Comparison of ENCODE assay signal across 20 cellular contexts in the genomic region with DNA sequence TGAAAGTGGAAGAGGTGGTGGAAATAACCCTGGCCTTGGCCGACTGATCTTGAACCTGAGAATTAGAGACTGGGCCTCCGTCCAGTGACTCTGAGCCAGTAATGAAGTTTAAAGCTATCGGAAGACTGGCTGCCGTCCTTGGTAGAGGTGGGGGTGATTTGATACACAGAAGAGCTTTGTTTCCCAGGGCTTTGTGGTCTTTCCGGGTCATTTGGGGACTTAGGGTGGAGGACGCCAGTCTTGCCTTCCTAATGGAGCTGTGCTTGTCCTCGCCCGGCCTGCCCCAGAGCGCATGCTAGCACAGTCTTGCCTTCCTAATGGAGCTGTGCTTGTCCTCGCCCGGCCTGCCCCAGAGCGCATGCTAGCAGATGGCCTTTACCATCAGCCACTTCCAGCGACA.
DNase-seq lines count a peak whose midpoint lies in the region; ATAC-seq, FAIRE-seq and TF ChIP-seq lines count a peak whose summit lies in the region.
"Had no signal": no experiment of that assay in that cellular context is flagged by ENCODE, and none has a peak within 500 bp of the region (broad histone marks: within the 10 kb centered on the region; RNA-seq: fewer than 3 reads in every experiment).

No MANE protein-coding gene starts in this region.

- H3K27me3 ChIP-seq in liver (ENCODE audit: control insufficient read depth in 4 of 4, insufficient read depth in 4 of 4, low read length in 3 of 4) (no peaks in the 10 kb centered on the region), HepG2 (ENCODE audit: control insufficient read depth in 1 of 2, insufficient read depth in 2 of 2, low read length in 2 of 2) (no peaks in the 10 kb centered on the region), right atrium auricular region (no peaks in the 10 kb centered on the region), pancreas (no peaks in the 10 kb centered on the region)

- BruUV-seq in HepG2 (replicated peaks; lab: Mats Ljungman, UMichigan), result no TSS peak

- TF ChIP-seq CTCF in liver (IDR thresholded peaks at IDR 0.05; ENCODE audit: low read depth, low read length, missing input control) (no peak), HepG2 (CRISPR knock-in tag; IDR thresholded peaks at IDR 0.05) (no peak), right atrium auricular region (IDR thresholded peaks at IDR 0.05) (no peak), pancreas (IDR thresholded peaks at IDR 0.05) (no peak)

- TF ChIP-seq RAD21 in liver (IDR thresholded peaks at IDR 0.05) (no peak), HepG2 (CRISPR knock-in tag; IDR thresholded peaks at IDR 0.05) (no peak)

- no peak overlapping the region for H2AFZ ChIP-seq in HepG2 (ENCODE audit: low read length)
- H2AFZ ChIP-seq: parathyroid adenoma had no signal

- no peak overlapping the region for H3K4me3 ChIP-seq in liver (ENCODE audit: low read depth in 1 of 3, low read length in 3 of 3)
- H3K4me3 ChIP-seq in HepG2 (replicated peaks in 1 of 3; ENCODE audit: insufficient read depth in 1 of 3, low read depth in 2 of 3, low read length in 3 of 3), result no peak overlapping the region
- H3K4me3 ChIP-seq in right atrium auricular region, result no peak overlapping the region
- H3K4me3 ChIP-seq in pancreas, result no peak overlapping the region
- H3K4me3 ChIP-seq: thoracic aorta had no signal

- CTCF ChIA-PET in HepG2 (lab: Yijun Ruan, JAX; ENCODE audit: low intra/inter-chr PET ratio, low total read pairs), result no interaction called here

- H3K9me3 ChIP-seq in liver (ENCODE audit: control insufficient read depth in 4 of 4, low read length in 3 of 4), result no peaks in the 10 kb centered on the region
- H3K9me3 ChIP-seq in HepG2 (ENCODE audit: low read length), result no peaks in the 10 kb centered on the region
- H3K9me3 ChIP-seq in right atrium auricular region, result no peaks in the 10 kb centered on the region
- no peaks in the 10 kb centered on the region for H3K9me3 ChIP-seq in pancreas
- H3K9me3 ChIP-seq: thoracic aorta had no signal

- H4K20me1 ChIP-seq in HepG2 (ENCODE audit: insufficient read depth, low read length), result no peaks in the 10 kb centered on the region

- in situ Hi-C loops in HepG2 (cut with HindIII; ENCODE audit: extremely low pct_ligation_motif_present, low pct_unique_long_range_greater_than_20kb), result no loop called here

- H3K79me2 ChIP-seq in HepG2 (ENCODE audit: insufficient read depth, low read length), result no peaks in the 10 kb centered on the region
- H3K79me2 ChIP-seq: parathyroid adenoma had no signal

- H3K36me3 ChIP-seq in liver (ENCODE audit: control insufficient read depth in 4 of 4, insufficient read depth in 3 of 4, low read depth in 1 of 4, low read length in 3 of 4) (no peaks in the 10 kb centered on the region), HepG2 (replicated peaks in 1 of 2; ENCODE audit: control insufficient read depth in 1 of 2, insufficient read depth in 2 of 2, low read length in 2 of 2) (no peaks in the 10 kb centered on the region), right atrium auricular region (no peaks in the 10 kb centered on the region), pancreas (no peaks in the 10 kb centered on the region)
- H3K36me3 ChIP-seq: thoracic aorta had no signal

- H3K27ac ChIP-seq in liver (ENCODE audit: low read depth in 1 of 2, low read length in 2 of 2) (peak overlapping the region; percentile 22 to 57), HepG2 (ENCODE audit: extremely low read length, insufficient read depth, low read length) (no peak overlapping the region), right atrium auricular region (peak overlapping the region; percentile 84 to 92), pancreas (peak overlapping the region in 3 of 4 donors; percentile 22 to 47 (median 38))
- H3K27ac ChIP-seq: parathyroid adenoma, VCaP had no signal

- DNase-seq in HepG2 (ENCODE audit: low spot score) (no peak), right atrium auricular region (ENCODE audit: low spot score) (no peak), pancreas (no peak), NCI-H345 treated with DMSO at 0.1 percent for 48 hours (lab: John Stamatoyannopoulos, UW; ENCODE audit: unreplicated experiment) (no peak)
- DNase-seq in activated effector memory CD4-positive, alpha-beta T cell treated with anti-CD3 and anti-CD28 coated beads, Interleukin-2, amount 50 U/mL, for 16 hours, result no peak
- DNase-seq: activated CD4-positive, alpha-beta T cell treated with anti-CD3 and anti-CD28 coated beads, Interleukin-2, amount 50 U/mL, for 4 hours; activated naive CD4-positive, alpha-beta T cell treated with anti-CD3 and anti-CD28 coated beads, Interleukin-2, amount 10 ng/mL, durations not matched to agents 7 days and 5 days; activated T-cell treated with anti-CD3 and anti-CD28 coated beads for 4 hours; DMS 273 treated with DMSO at 0.1 percent for 48 hours; NCI-H1694 treated with DMSO at 0.1 percent for 48 hours; NCI-H226; stimulated activated CD8-positive, alpha-beta memory T cell treated with anti-CD3 and anti-CD28 coated beads, Interleukin-4, amount 100 ng/mL, for 48 hours had no signal

- no peak for TF ChIP-seq EP300 in HepG2 (IDR thresholded peaks at IDR 0.05; ENCODE audit: low read depth in 2 of 2, low read length in 2 of 2)
- no peak for TF ChIP-seq EP300 in HepG2 (CRISPR knock-in tag; IDR thresholded peaks at IDR 0.05; ENCODE audit: borderline replicate concordance)

- POLR2A ChIA-PET in HepG2 (lab: Yijun Ruan, JAX), result no interaction called here

- FAIRE-seq in HepG2 (lab: Jason Lieb, UNC), result no peak
- no peak for FAIRE-seq in pancreas (lab: Jason Lieb, UNC)
- FAIRE-seq: A204.1, colon had no signal

- WGBS in liver, result 83% methylated on average over 13 of the region's 13 CpGs
- WGBS in HepG2 (ENCODE audit: low lambda C conversion rate), result 91% methylated on average over 13 of the region's 13 CpGs
- 62 to 78% methylated on average over 13 of the region's 13 CpGs for WGBS in pancreas, 2 donors

- no peak for TF ChIP-seq POLR2A in HepG2 (IDR thresholded peaks at IDR 0.05; ENCODE audit: insufficient read depth in 1 of 2, low read depth in 2 of 2, low read length in 2 of 2)

- H3K4me1 ChIP-seq in liver (ENCODE audit: control insufficient read depth in 4 of 4, insufficient read depth in 4 of 4, low read length in 3 of 4) (no peaks in the 10 kb centered on the region), HepG2 (ENCODE audit: insufficient read depth, low read length) (peaks cover 19% of the 10 kb centered on the region), right atrium auricular region (peaks cover 0 to 79% of the 10 kb centered on the region in 2 donors), pancreas (peaks cover 0 to 12% (median 8%) of the 10 kb centered on the region in 3 donors)
- H3K4me1 ChIP-seq: parathyroid adenoma had no signal

- H3K4me2 ChIP-seq in HepG2 (ENCODE audit: low read depth, low read length), result no peak overlapping the region

- intact Hi-C loops in HepG2 (cut with micrococcal nuclease; ENCODE audit: unreplicated experiment), result no loop called here
- intact Hi-C loops in pancreas (cut with DNase I), result no loop called here

- H3K9ac ChIP-seq in liver (ENCODE audit: low read depth in 1 of 2, low read length in 2 of 2) (no peak overlapping the region), HepG2 (ENCODE audit: insufficient read depth, low read depth, low read length) (no peak overlapping the region)
- H3K9ac ChIP-seq: parathyroid adenoma had no signal

- ATAC-seq in HepG2, result no peak
- peak in 1 of 4 donors; percentile 34 for ATAC-seq in pancreas
- ATAC-seq in GM18861 (IDR thresholded peaks at IDR 0.05; ENCODE audit: unreplicated experiment), result no peak
- no peak for ATAC-seq in GM21515 (IDR thresholded peaks at IDR 0.05; ENCODE audit: unreplicated experiment)

TF ChIP-seq in liver, 16 proteins besides CTCF, POLR2A, EP300 and RAD21:
- TF ChIP-seq NR2F2 (IDR thresholded peaks at IDR 0.05) (peak; percentile 80), HNF4A (conservative IDR thresholded peaks at IDR 0.05) (no peak)

TF ChIP-seq in HepG2, 621 proteins besides CTCF, POLR2A, EP300 and RAD21:
- no peak for TF ChIP-seq NR2C2 (CRISPR knock-in tag; IDR thresholded peaks at IDR 0.05; ENCODE audit: borderline replicate concordance)
- no peak for TF ChIP-seq PHF8 (CRISPR knock-in tag; IDR thresholded peaks at IDR 0.05)
- TF ChIP-seq HMG20A (CRISPR knock-in tag; IDR thresholded peaks at IDR 0.05; ENCODE audit: borderline replicate concordance), result no peak
- TF ChIP-seq ISL2 (CRISPR knock-in tag; IDR thresholded peaks at IDR 0.05), result no peak
- TF ChIP-seq SIN3A (IDR thresholded peaks at IDR 0.05; ENCODE audit: borderline replicate concordance, low read depth, low read length), result no peak
- TF ChIP-seq ZBTB38 (CRISPR knock-in tag; IDR thresholded peaks at IDR 0.05), result no peak
- no peak for TF ChIP-seq PCBP1 (IDR thresholded peaks at IDR 0.05; ENCODE audit: borderline replicate concordance, low read depth, low read length)
- TF ChIP-seq, protein P1, sequence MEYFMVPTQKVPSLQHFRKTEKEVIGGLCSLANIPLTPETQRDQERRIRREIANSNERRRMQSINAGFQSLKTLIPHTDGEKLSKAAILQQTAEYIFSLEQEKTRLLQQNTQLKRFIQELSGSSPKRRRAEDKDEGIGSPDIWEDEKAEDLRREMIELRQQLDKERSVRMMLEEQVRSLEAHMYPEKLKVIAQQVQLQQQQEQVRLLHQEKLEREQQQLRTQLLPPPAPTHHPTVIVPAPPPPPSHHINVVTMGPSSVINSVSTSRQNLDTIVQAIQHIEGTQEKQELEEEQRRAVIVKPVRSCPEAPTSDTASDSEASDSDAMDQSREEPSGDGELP (IDR thresholded peaks at IDR 0.05; ENCODE audit: borderline replicate concordance, low read depth), result no peak
- no peak for TF ChIP-seq NFE2 (CRISPR knock-in tag; IDR thresholded peaks at IDR 0.05)
- no peak for TF ChIP-seq RBAK (CRISPR knock-in tag; IDR thresholded peaks at IDR 0.05)
- no peak for TF ChIP-seq KDM4B (CRISPR knock-in tag; IDR thresholded peaks at IDR 0.05)
